1 cellular context compared by ENCODE assay signal in the genomic region with DNA sequence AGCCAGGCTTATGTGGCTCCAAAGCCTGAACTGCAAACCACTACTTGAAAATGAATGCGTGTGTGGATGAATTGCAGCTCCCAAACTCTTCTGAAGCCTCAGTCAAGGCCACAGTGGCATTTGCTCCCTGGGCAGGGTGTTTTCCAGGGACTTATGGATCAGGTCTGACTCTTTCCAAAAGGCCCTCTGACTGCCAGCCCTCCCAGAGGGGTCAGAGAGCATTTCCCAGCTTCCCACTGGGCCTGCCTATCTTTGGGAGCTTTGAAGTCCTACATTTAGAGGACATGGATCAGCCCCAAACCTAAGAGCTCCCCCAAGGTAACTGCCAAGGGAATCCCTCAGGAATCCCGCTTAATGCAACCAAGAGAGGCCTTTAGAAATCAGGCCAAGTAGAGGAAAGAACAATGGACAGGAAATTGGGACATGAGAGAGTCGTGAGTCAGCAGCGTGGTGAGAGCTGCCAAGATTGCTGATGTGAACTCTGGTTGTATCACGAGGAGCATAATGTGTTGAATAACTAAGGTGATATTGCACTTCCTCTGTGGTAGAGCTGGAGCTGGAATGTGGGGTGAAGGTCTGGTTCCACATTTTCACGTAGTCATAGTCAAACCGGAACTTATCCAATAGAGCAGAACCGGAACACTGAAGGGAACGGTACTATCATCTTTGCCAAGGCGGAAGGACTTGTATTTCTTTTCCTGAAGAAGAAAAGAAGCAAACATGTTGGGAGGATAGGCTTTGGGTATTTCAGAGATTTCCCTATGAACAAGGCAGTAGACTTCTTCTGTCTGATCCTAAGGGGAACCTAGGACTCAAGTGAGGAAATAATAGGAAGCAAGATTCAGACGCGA.
TF ChIP-seq lines count a peak whose summit lies in the region.

No MANE protein-coding gene starts in this region.

TF ChIP-seq in K562, 482 proteins besides CTCF, POLR2A, EP300 and RAD21 (continued from another document and continues in another):
- TF ChIP-seq, protein P1, sequence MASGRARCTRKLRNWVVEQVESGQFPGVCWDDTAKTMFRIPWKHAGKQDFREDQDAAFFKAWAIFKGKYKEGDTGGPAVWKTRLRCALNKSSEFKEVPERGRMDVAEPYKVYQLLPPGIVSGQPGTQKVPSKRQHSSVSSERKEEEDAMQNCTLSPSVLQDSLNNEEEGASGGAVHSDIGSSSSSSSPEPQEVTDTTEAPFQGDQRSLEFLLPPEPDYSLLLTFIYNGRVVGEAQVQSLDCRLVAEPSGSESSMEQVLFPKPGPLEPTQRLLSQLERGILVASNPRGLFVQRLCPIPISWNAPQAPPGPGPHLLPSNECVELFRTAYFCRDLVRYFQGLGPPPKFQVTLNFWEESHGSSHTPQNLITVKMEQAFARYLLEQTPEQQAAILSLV (tag; IDR thresholded peaks at IDR 0.05), result peak; percentile 38; the same call in 1 of the 2 replicates
- TF ChIP-seq CBX1 (IDR thresholded peaks at IDR 0.05; ENCODE audit: low read depth) (no peak), ZNF217 (CRISPR knock-in tag; IDR thresholded peaks at IDR 0.05) (no peak), ZNF24 (IDR thresholded peaks at IDR 0.05) (peak; percentile 62; the same call in 1 of the 2 replicates), ZNF197 (CRISPR knock-in tag; IDR thresholded peaks at IDR 0.05; ENCODE audit: low read depth) (peak; percentile 88), TAF9B (IDR thresholded peaks at IDR 0.05; ENCODE audit: partially characterized antibody) (peak; percentile 51), SP1 (CRISPR knock-in tag; IDR thresholded peaks at IDR 0.05) (no peak), TAF1 (IDR thresholded peaks at IDR 0.05; ENCODE audit: control insufficient read depth, extremely low read depth, insufficient read depth, low read length, severe bottlenecking) (no peak), BCL6 (CRISPR knock-in tag; IDR thresholded peaks at IDR 0.05) (peak; percentile 54; the same call in 1 of the 2 replicates), ZNF764 (CRISPR knock-in tag; IDR thresholded peaks at IDR 0.05; ENCODE audit: low read depth) (peak; percentile 89), JUN (IDR thresholded peaks at IDR 0.05; ENCODE audit: borderline replicate concordance, low read depth, low read length) (peak; percentile 77; the same call in 1 of the 2 replicates), JUN (CRISPR knock-in tag; IDR thresholded peaks at IDR 0.05; ENCODE audit: borderline replicate concordance) (no peak), CBFA2T3 (IDR thresholded peaks at IDR 0.05) (peak; percentile 70), RNF2 (IDR thresholded peaks at IDR 0.05) (peak; percentile 70; the same call in 1 of the 2 replicates), ARNT (IDR thresholded peaks at IDR 0.05) (peak; percentile 29 to 33; a peak in 2 of 4 replicates), ZNF175 (CRISPR knock-in tag; IDR thresholded peaks at IDR 0.05; ENCODE audit: low read depth) (peak; percentile 90), NR2C1 (IDR thresholded peaks at IDR 0.05) (peak; percentile 57), NR2C1 (tag; IDR thresholded peaks at IDR 0.05) (peak; percentile 84), MYC (IDR thresholded peaks at IDR 0.05; ENCODE audit: low read depth, low read length) (no peak; the same call in 1 of the 2 replicates), MYC (CRISPR knock-in tag; IDR thresholded peaks at IDR 0.05; ENCODE audit: borderline replicate concordance, low read depth) (peak; percentile 76; the same call in 1 of the 2 replicates), BRD4 (IDR thresholded peaks at IDR 0.05) (no peak), RCOR1 (IDR thresholded peaks at IDR 0.05; ENCODE audit: borderline replicate concordance in 1 of 2, low read depth in 2 of 2, low read length in 2 of 2) (peak; percentile 79 to 92), GABPB2 (CRISPR knock-in tag; conservative IDR thresholded peaks at IDR 0.05) (no peak), RBM25 (IDR thresholded peaks at IDR 0.05; ENCODE audit: low read depth, low read length, severe bottlenecking) (peak; percentile 83), NFRKB (IDR thresholded peaks at IDR 0.05; ENCODE audit: low read depth) (peak; percentile 81; the same call in 1 of the 2 replicates), HDAC1 (IDR thresholded peaks at IDR 0.05) (peak in 1 of 2 experiments; percentile 71; a peak in 2 of 4 replicates), ATF1 (CRISPR knock-in tag; IDR thresholded peaks at IDR 0.05) (no peak), ATF1 (tag; IDR thresholded peaks at IDR 0.05) (peak; percentile 59; the same call in 1 of the 2 replicates), NONO (IDR thresholded peaks at IDR 0.05; ENCODE audit: low read depth in 2 of 2, low read length in 1 of 2) (no peak), CEBPG (CRISPR knock-in tag; IDR thresholded peaks at IDR 0.05) (peak; percentile 75), CEBPG (tag; conservative IDR thresholded peaks at IDR 0.05 in 1 of 2, IDR thresholded peaks at IDR 0.05 in 1 of 2) (peak; percentile 47 to 74), CBX5 (IDR thresholded peaks at IDR 0.05; ENCODE audit: borderline replicate concordance, low read depth) (no peak; the same call in 1 of the 2 replicates), PPARD (CRISPR knock-in tag; IDR thresholded peaks at IDR 0.05) (no peak), PML (IDR thresholded peaks at IDR 0.05; ENCODE audit: low read length) (0 out of 2 replicates have a peak, but pooled peaks have one; percentile 16), GTF2F1 (IDR thresholded peaks at IDR 0.05; ENCODE audit: low read depth, low read length) (0 out of 2 replicates have a peak, but pooled peaks have one; percentile 38), BHLHE40 (IDR thresholded peaks at IDR 0.05; ENCODE audit: low read length) (peak; percentile 82), NFE2L1 (tag; IDR thresholded peaks at IDR 0.05; ENCODE audit: borderline replicate concordance, low read depth) (peak; percentile 34)
- TF ChIP-seq, protein P2, sequence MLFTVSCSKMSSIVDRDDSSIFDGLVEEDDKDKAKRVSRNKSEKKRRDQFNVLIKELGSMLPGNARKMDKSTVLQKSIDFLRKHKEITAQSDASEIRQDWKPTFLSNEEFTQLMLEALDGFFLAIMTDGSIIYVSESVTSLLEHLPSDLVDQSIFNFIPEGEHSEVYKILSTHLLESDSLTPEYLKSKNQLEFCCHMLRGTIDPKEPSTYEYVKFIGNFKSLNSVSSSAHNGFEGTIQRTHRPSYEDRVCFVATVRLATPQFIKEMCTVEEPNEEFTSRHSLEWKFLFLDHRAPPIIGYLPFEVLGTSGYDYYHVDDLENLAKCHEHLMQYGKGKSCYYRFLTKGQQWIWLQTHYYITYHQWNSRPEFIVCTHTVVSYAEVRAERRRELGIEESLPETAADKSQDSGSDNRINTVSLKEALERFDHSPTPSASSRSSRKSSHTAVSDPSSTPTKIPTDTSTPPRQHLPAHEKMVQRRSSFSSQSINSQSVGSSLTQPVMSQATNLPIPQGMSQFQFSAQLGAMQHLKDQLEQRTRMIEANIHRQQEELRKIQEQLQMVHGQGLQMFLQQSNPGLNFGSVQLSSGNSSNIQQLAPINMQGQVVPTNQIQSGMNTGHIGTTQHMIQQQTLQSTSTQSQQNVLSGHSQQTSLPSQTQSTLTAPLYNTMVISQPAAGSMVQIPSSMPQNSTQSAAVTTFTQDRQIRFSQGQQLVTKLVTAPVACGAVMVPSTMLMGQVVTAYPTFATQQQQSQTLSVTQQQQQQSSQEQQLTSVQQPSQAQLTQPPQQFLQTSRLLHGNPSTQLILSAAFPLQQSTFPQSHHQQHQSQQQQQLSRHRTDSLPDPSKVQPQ (CRISPR knock-in tag; IDR thresholded peaks at IDR 0.05; ENCODE audit: borderline replicate concordance), result peak; percentile 22; the same call in 1 of the 2 replicates
- TF ChIP-seq, protein P3, sequence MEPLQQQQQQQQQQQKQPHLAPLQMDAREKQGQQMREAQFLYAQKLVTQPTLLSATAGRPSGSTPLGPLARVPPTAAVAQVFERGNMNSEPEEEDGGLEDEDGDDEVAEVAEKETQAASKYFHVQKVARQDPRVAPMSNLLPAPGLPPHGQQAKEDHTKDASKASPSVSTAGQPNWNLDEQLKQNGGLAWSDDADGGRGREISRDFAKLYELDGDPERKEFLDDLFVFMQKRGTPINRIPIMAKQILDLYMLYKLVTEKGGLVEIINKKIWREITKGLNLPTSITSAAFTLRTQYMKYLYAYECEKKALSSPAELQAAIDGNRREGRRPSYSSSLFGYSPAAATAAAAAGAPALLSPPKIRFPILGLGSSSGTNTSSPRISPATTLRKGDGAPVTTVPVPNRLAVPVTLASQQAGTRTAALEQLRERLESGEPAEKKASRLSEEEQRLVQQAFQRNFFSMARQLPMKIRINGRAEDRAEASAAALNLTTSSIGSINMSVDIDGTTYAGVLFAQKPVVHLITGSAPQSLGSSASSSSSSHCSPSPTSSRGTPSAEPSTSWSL (CRISPR knock-in tag; IDR thresholded peaks at IDR 0.05; ENCODE audit: borderline replicate concordance), result 0 out of 2 replicates have a peak, but pooled peaks have one; percentile 24
- TF ChIP-seq, protein P4, sequence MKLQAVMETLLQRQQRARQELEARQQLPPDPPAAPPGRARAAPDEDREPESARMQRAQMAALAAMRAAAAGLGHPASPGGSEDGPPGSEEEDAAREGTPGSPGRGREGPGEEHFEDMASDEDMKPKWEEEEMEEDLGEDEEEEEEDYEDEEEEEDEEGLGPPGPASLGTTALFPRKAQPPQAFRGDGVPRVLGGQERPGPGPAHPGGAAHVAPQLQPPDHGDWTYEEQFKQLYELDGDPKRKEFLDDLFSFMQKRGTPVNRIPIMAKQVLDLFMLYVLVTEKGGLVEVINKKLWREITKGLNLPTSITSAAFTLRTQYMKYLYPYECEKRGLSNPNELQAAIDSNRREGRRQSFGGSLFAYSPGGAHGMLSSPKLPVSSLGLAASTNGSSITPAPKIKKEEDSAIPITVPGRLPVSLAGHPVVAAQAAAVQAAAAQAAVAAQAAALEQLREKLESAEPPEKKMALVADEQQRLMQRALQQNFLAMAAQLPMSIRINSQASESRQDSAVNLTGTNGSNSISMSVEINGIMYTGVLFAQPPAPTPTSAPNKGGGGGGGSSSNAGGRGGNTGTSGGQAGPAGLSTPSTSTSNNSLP (IDR thresholded peaks at IDR 0.05; ENCODE audit: borderline replicate concordance, low read depth, low read length), result 0 out of 2 replicates have a peak, but pooled peaks have one; percentile 67
- TF ChIP-seq, protein P5, sequence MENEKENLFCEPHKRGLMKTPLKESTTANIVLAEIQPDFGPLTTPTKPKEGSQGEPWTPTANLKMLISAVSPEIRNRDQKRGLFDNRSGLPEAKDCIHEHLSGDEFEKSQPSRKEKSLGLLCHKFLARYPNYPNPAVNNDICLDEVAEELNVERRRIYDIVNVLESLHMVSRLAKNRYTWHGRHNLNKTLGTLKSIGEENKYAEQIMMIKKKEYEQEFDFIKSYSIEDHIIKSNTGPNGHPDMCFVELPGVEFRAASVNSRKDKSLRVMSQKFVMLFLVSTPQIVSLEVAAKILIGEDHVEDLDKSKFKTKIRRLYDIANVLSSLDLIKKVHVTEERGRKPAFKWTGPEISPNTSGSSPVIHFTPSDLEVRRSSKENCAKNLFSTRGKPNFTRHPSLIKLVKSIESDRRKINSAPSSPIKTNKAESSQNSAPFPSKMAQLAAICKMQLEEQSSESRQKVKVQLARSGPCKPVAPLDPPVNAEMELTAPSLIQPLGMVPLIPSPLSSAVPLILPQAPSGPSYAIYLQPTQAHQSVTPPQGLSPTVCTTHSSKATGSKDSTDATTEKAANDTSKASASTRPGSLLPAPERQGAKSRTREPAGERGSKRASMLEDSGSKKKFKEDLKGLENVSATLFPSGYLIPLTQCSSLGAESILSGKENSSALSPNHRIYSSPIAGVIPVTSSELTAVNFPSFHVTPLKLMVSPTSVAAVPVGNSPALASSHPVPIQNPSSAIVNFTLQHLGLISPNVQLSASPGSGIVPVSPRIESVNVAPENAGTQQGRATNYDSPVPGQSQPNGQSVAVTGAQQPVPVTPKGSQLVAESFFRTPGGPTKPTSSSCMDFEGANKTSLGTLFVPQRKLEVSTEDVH (IDR thresholded peaks at IDR 0.05; ENCODE audit: low read depth, partially characterized antibody), result peak; percentile 35
- TF ChIP-seq, protein P6, sequence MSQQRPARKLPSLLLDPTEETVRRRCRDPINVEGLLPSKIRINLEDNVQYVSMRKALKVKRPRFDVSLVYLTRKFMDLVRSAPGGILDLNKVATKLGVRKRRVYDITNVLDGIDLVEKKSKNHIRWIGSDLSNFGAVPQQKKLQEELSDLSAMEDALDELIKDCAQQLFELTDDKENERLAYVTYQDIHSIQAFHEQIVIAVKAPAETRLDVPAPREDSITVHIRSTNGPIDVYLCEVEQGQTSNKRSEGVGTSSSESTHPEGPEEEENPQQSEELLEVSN (IDR thresholded peaks at IDR 0.05; ENCODE audit: borderline replicate concordance in 1 of 2, extremely low read depth in 1 of 2, insufficient read depth in 1 of 2, insufficient read length in 1 of 2, low read depth in 1 of 2, low read length in 1 of 2, poor library complexity in 1 of 2, severe bottlenecking in 1 of 2), result peak in 1 of 2 experiments; percentile 42
- TF ChIP-seq, protein P7, sequence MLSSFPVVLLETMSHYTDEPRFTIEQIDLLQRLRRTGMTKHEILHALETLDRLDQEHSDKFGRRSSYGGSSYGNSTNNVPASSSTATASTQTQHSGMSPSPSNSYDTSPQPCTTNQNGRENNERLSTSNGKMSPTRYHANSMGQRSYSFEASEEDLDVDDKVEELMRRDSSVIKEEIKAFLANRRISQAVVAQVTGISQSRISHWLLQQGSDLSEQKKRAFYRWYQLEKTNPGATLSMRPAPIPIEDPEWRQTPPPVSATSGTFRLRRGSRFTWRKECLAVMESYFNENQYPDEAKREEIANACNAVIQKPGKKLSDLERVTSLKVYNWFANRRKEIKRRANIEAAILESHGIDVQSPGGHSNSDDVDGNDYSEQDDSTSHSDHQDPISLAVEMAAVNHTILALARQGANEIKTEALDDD (IDR thresholded peaks at IDR 0.05), result no peak; the same call in 1 of the 2 replicates
- TF ChIP-seq, protein P8, sequence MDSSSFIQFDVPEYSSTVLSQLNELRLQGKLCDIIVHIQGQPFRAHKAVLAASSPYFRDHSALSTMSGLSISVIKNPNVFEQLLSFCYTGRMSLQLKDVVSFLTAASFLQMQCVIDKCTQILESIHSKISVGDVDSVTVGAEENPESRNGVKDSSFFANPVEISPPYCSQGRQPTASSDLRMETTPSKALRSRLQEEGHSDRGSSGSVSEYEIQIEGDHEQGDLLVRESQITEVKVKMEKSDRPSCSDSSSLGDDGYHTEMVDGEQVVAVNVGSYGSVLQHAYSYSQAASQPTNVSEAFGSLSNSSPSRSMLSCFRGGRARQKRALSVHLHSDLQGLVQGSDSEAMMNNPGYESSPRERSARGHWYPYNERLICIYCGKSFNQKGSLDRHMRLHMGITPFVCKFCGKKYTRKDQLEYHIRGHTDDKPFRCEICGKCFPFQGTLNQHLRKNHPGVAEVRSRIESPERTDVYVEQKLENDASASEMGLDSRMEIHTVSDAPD (CRISPR knock-in tag; IDR thresholded peaks at IDR 0.05), result 0 out of 2 replicates have a peak, but pooled peaks have one; percentile 52
